In the genomic region with DNA sequence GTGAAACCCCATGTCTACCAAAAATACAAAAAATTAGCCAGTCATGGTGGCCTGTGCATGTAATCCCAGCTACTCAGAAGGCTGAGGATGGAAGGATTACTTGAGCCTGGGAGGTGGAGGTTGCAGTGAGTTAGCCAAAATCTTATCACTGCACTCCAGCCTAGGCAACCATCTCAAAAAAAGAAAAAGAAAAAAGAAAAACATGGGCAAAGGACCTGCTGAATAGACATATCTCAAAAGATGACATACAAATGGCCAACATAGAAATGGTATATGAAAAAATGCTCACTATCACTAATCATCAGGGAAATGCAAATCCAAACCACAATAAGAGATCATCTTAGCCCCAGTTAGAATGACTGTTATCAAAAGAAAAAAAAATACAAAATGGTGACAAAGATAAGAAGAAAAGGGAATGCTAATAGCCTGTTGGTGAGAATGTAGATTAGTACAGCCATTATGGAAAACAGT, we compare ENCODE assay signal across 16 cellular contexts. TPM values are rescaled to one million over a fixed set of nuclear protein-coding genes. Genes with fewer than 3 reads are reported as not detected.
DNase-seq lines count a peak whose midpoint lies in the region; ATAC-seq, FAIRE-seq and TF ChIP-seq lines count a peak whose summit lies in the region.
"Had no signal": no experiment of that assay in that cellular context is flagged by ENCODE, and none has a peak within 500 bp of the region (broad histone marks: within the 10 kb centered on the region; RNA-seq: fewer than 3 reads in every experiment).

No MANE protein-coding gene starts in this region.

- SMC1A ChIA-PET in GM12878 (lab: Charles Lee; ENCODE audit: uncharacterized antibody, unreplicated experiment): no interaction called here

- no peak for TF ChIP-seq RAD21 in GM12878 (IDR thresholded peaks at IDR 0.05; ENCODE audit: insufficient read depth, low read depth, low read length)

- peaks cover 36% of the 10 kb centered on the region for H3K36me3 Mint-ChIP-seq in activated CD4-positive, alpha-beta T cell treated with anti-CD3 and anti-CD28 coated beads, Interleukin-2, amount 10 ng/mL, durations not matched to agents 24 days and 14 days (ENCODE audit: low read depth)

- POLR2A ChIA-PET in GM12878 (lab: Charles Lee): interaction anchor here (3.5 kb wide), 1 partner anchor 26 kb away, joined by 20 read pairs; the partner anchor contains the start of genes ELMOD3 and RETSAT

- H3K27me3 Mint-ChIP-seq in activated CD4-positive, alpha-beta T cell treated with anti-CD3 and anti-CD28 coated beads, Interleukin-2, amount 10 ng/mL, durations not matched to agents 24 days and 14 days: no peaks in the 10 kb centered on the region

- no peaks in the 10 kb centered on the region for H3K9me2 ChIP-seq in OCI-LY1 (ENCODE audit: low read depth, low read length)

- H3K27ac ChIP-seq in OCI-LY1 (ENCODE audit: low read depth, low read length, poor library complexity, severe bottlenecking) (no peak overlapping the region), GM12878 (ENCODE audit: control insufficient read depth, insufficient read depth) (no peak overlapping the region), parathyroid adenoma (no peak overlapping the region)

- in situ Hi-C loops in GM12878 (cut with MboI): no loop called here

- H3K4me1 ChIP-seq in OCI-LY1 (ENCODE audit: insufficient read depth, low read length, severe bottlenecking): peaks cover 27% of the 10 kb centered on the region
- H3K4me1 ChIP-seq in GM12878 (ENCODE audit: control insufficient read depth, insufficient read depth, low read length): peaks cover 20% of the 10 kb centered on the region
- H3K4me1 ChIP-seq in parathyroid adenoma: peaks cover 26% of the 10 kb centered on the region

- H4K20me1 ChIP-seq in OCI-LY1 (ENCODE audit: insufficient read depth, low read length) (no peaks in the 10 kb centered on the region), GM12878 (ENCODE audit: control insufficient read depth, insufficient read depth) (peaks cover 4% of the 10 kb centered on the region; the same call in 1 of the 2 replicates)

- H3K4me3 ChIP-seq in OCI-LY1 (ENCODE audit: low read depth, low read length, poor library complexity, severe bottlenecking): no peak overlapping the region
- H3K4me3 ChIP-seq in GM12878: no peak overlapping the region
- peak overlapping the region; percentile 96 for H3K4me3 ChIP-seq in parathyroid adenoma (ENCODE audit: low read depth, low read length)

- H3K27ac Mint-ChIP-seq in activated CD4-positive, alpha-beta T cell treated with anti-CD3 and anti-CD28 coated beads, Interleukin-2, amount 10 ng/mL, durations not matched to agents 24 days and 14 days: no peak overlapping the region

- FAIRE-seq in GM12878 (lab: Jason Lieb, UNC): no peak
- FAIRE-seq: small intestine had no signal

- no peak for TF ChIP-seq EP300 in GM12878 (IDR thresholded peaks at IDR 0.05; ENCODE audit: borderline replicate concordance in 1 of 2, control insufficient read depth in 1 of 2, low read depth in 2 of 2, low read length in 2 of 2)

- intact Hi-C loops in activated CD4-positive, alpha-beta T cell treated with anti-CD3 and anti-CD28 coated beads, Interleukin-2, amount 10 ng/mL, durations not matched to agents 24 days and 14 days (cut with micrococcal nuclease): loop anchor here (5.0 kb wide), 2 partner anchors 382 to 778 kb away; partner anchors contain the start of genes POLR1A and PTCD3
- intact Hi-C loops in GM12878 (cut with micrococcal nuclease; ENCODE audit: unreplicated experiment): loop anchor here (5.0 kb wide), 1 partner anchor 223 kb away; no protein-coding TSS in a partner anchor

- peak overlapping the region; percentile 97; the same call in 1 of the 2 replicates for H3K4me2 ChIP-seq in OCI-LY1 (ENCODE audit: low read length)
- H3K4me2 ChIP-seq in GM12878 (ENCODE audit: control insufficient read depth, insufficient read depth): peak overlapping the region; percentile 95; the same call in 1 of the 2 replicates
- no peak overlapping the region for H3K4me2 ChIP-seq in parathyroid adenoma (ENCODE audit: low read length)

- H3K79me2 ChIP-seq in OCI-LY1 (ENCODE audit: insufficient read depth, low read length) (peaks cover 28% of the 10 kb centered on the region), GM12878 (ENCODE audit: control insufficient read depth, insufficient read depth, low read length) (peaks cover 41% of the 10 kb centered on the region), parathyroid adenoma (peaks cover 21% of the 10 kb centered on the region)

- H3K9me3 ChIP-seq in OCI-LY1 (ENCODE audit: low read length) (no peaks in the 10 kb centered on the region), GM12878 (replicated peaks; ENCODE audit: control insufficient read depth, insufficient read depth, low read length) (no peaks in the 10 kb centered on the region), parathyroid adenoma (ENCODE audit: control insufficient read depth, low read length) (no peaks in the 10 kb centered on the region)
- H3K9me3 ChIP-seq: ascending aorta, SJCRH30 had no signal

- no peak for ATAC-seq in GM12878
- ATAC-seq in GM19328 (IDR thresholded peaks at IDR 0.05; ENCODE audit: unreplicated experiment): no peak

- CTCF ChIA-PET in GM12878 (lab: Yijun Ruan, JAX): no interaction called here

- no peaks in the 10 kb centered on the region for H3K27me3 ChIP-seq in OCI-LY1 (ENCODE audit: insufficient read depth, low read length)
- no peaks in the 10 kb centered on the region for H3K27me3 ChIP-seq in GM12878 (replicated peaks in 1 of 2; ENCODE audit: control insufficient read depth in 2 of 2, insufficient read depth in 2 of 2, low read length in 1 of 2)
- H3K27me3 ChIP-seq in parathyroid adenoma (ENCODE audit: control insufficient read depth, insufficient read depth, low read length): no peaks in the 10 kb centered on the region
- H3K27me3 ChIP-seq: ascending aorta, SJCRH30 had no signal

- peaks cover 24% of the 10 kb centered on the region for H3K4me1 Mint-ChIP-seq in activated CD4-positive, alpha-beta T cell treated with anti-CD3 and anti-CD28 coated beads, Interleukin-2, amount 10 ng/mL, durations not matched to agents 24 days and 14 days

- peaks cover 28% of the 10 kb centered on the region for H3K36me3 ChIP-seq in OCI-LY1 (ENCODE audit: insufficient read depth, low read length)
- peaks cover 3 to 8% of the 10 kb centered on the region in 2 experiments for H3K36me3 ChIP-seq in GM12878 (ENCODE audit: control insufficient read depth in 2 of 2, insufficient read depth in 2 of 2, low read length in 1 of 2)
- H3K36me3 ChIP-seq in parathyroid adenoma (ENCODE audit: control insufficient read depth, insufficient read depth, low read length): no peaks in the 10 kb centered on the region

- no peaks in the 10 kb centered on the region for H3K9me3 Mint-ChIP-seq in activated CD4-positive, alpha-beta T cell treated with anti-CD3 and anti-CD28 coated beads, Interleukin-2, amount 10 ng/mL, durations not matched to agents 24 days and 14 days

- RAD21 ChIA-PET in GM12878 (lab: Charles Lee; ENCODE audit: unreplicated experiment): no interaction called here

- H3K9ac ChIP-seq in OCI-LY1 (ENCODE audit: low read length): no peak overlapping the region
- H3K9ac ChIP-seq in GM12878 (ENCODE audit: control insufficient read depth, insufficient read depth, low read length): no peak overlapping the region
- H3K9ac ChIP-seq in parathyroid adenoma: no peak overlapping the region

- BruUV-seq in GM12878 (replicated peaks; lab: Mats Ljungman, UMichigan): no TSS peak

- no peak for TF ChIP-seq POLR2A in GM12878 (IDR thresholded peaks at IDR 0.05; ENCODE audit: low read depth, low read length)

- H2AFZ ChIP-seq in OCI-LY1 (ENCODE audit: low read length) (no peak overlapping the region), GM12878 (ENCODE audit: control insufficient read depth, low read depth, low read length) (no peak overlapping the region), parathyroid adenoma (no peak overlapping the region)

- H3K4me3 Mint-ChIP-seq in activated CD4-positive, alpha-beta T cell treated with anti-CD3 and anti-CD28 coated beads, Interleukin-2, amount 10 ng/mL, durations not matched to agents 24 days and 14 days: peak overlapping the region; percentile 2

- TF ChIP-seq CTCF in OCI-LY1 (IDR thresholded peaks at IDR 0.05; ENCODE audit: low read length) (no peak), GM12878 (IDR thresholded peaks at IDR 0.05 in 2 of 3, conservative IDR thresholded peaks at IDR 0.05 in 1 of 3; ENCODE audit: control insufficient read depth in 2 of 3, extremely low read depth in 1 of 3, insufficient read depth in 1 of 3, low read depth in 3 of 3, low read length in 3 of 3) (no peak), parathyroid adenoma (IDR thresholded peaks at IDR 0.05) (no peak)

- no peaks in the 10 kb centered on the region for H3F3A ChIP-seq in OCI-LY1 (ENCODE audit: insufficient read depth, low read length)

- no peak for DNase-seq in activated CD4-positive, alpha-beta T cell treated with anti-CD3 and anti-CD28 coated beads, Interleukin-2, amount 10 ng/mL, durations not matched to agents 24 days and 14 days
- DNase-seq in activated CD4-positive, alpha-beta T cell treated with anti-CD3 and anti-CD28 coated beads, Interleukin-2, amount 50 U/mL, for 48 hours: no peak
- DNase-seq in GM12878 (ENCODE audit: low read depth, low spot score) (no peak), C1 segment of cervical spinal cord (lab: John Stamatoyannopoulos, UW) (no peak), ureter (ENCODE audit: low spot score) (no peak)
- DNase-seq: activated CD8-positive, alpha-beta memory T cell treated with anti-CD3 and anti-CD28 coated beads for 24 hours; foreskin fibroblast; H7; islet precursor cell; SJCRH30; small intestine; trophoblast cell had no signal

RNA-seq across cellular contexts. Expression of gene TGOLN2, which starts 1.4 kb away (rescaled TPM):
- 89.6 and 94.1 TPM in 2 replicates for total RNA-seq in activated CD4-positive, alpha-beta T cell treated with anti-CD3 and anti-CD28 coated beads, Interleukin-2, amount 10 ng/mL, durations not matched to agents 24 days and 14 days
- total RNA-seq in GM12878 (2013; cell fraction: nucleolus; rRNA removed): 189 and 215 TPM in 2 replicates
- total RNA-seq in GM12878 (2014; rRNA removed) (35.2 and 37.2 TPM in 2 replicates), GM12878 (2014; rRNA removed; fragmentation: Illumina TruSeq; extraction: Trizol) (35.3 and 36.9 TPM in 2 replicates), GM12878 (2021) (62.6 and 64.7 TPM in 2 replicates), ureter (135 TPM)
- 41.6 TPM for polyA plus RNA-seq in GM12878 (2011; ENCODE audit: low read depth)
- polyA plus RNA-seq in GM12878 (2011; rRNA removed) (82.3 and 92.3 TPM in 2 replicates), GM12878 (2014; fragmentation: Illumina TruSeq; extraction: Trizol) (75.7 and 79.2 TPM in 2 replicates), GM12878 (2014; fragmentation: Nextera tagmentation; extraction: Ambion mirVana) (10 to 100 TPM; 13.8 to 21.6 TPM), GM12878 (2014; rRNA removed) (61.9 and 64.4 TPM in 2 replicates), GM12878 (2016; fragmentation: Nextera tagmentation; extraction: Ambion mirVana) (10 to 100 TPM; 48.1 to 50.7 TPM)
- polyA plus RNA-seq in GM12878 (2011; cell fraction: cytosol; rRNA removed): 62.0 and 71.5 TPM in 2 replicates
- 56.7 and 70.6 TPM in 2 replicates for polyA plus RNA-seq in GM12878 (2011; cell fraction: nucleus; rRNA removed)
- 51.4 and 53.8 TPM in 2 replicates for polyA plus RNA-seq in GM12878 (2012)
- polyA minus RNA-seq in GM12878 (2011; rRNA and poly(A)+ RNA removed): 59.0 and 63.1 TPM in 2 replicates
- polyA minus RNA-seq in GM12878 (2011; cell fraction: cytosol; rRNA and poly(A)+ RNA removed): 19.8 and 21.1 TPM in 2 replicates
- 32.6 and 51.3 TPM in 2 replicates for polyA minus RNA-seq in GM12878 (2011; cell fraction: nucleus; rRNA and poly(A)+ RNA removed)

RNA-seq across cellular contexts. Expression of gene RETSAT, which starts 25.1 kb away (rescaled TPM):
- 21.0 and 25.0 TPM in 2 replicates for total RNA-seq in activated CD4-positive, alpha-beta T cell treated with anti-CD3 and anti-CD28 coated beads, Interleukin-2, amount 10 ng/mL, durations not matched to agents 24 days and 14 days
- total RNA-seq in GM12878 (2013; cell fraction: nucleolus; rRNA removed): 40.3 and 42.7 TPM in 2 replicates
- total RNA-seq in GM12878 (2014; rRNA removed) (26.5 and 27.6 TPM in 2 replicates), GM12878 (2014; rRNA removed; fragmentation: Illumina TruSeq; extraction: Trizol) (22.5 and 22.8 TPM in 2 replicates), GM12878 (2021) (23.6 and 26.2 TPM in 2 replicates), ureter (39.6 TPM)
- polyA plus RNA-seq in GM12878 (2011; ENCODE audit: low read depth): 11.1 TPM
- polyA plus RNA-seq in GM12878 (2011; rRNA removed) (19.2 and 25.1 TPM in 2 replicates), GM12878 (2014; fragmentation: Illumina TruSeq; extraction: Trizol) (20.4 and 28.8 TPM in 2 replicates), GM12878 (2014; fragmentation: Nextera tagmentation; extraction: Ambion mirVana) (1 to 10 TPM; 3.3 to 4.4 TPM), GM12878 (2014; rRNA removed) (21.3 and 21.6 TPM in 2 replicates), GM12878 (2016; fragmentation: Nextera tagmentation; extraction: Ambion mirVana) (10 to 100 TPM; 12.8 to 15.2 TPM)
- 27.2 and 28.2 TPM in 2 replicates for polyA plus RNA-seq in GM12878 (2011; cell fraction: cytosol; rRNA removed)
- 44.6 and 50.4 TPM in 2 replicates for polyA plus RNA-seq in GM12878 (2011; cell fraction: nucleus; rRNA removed)
- polyA plus RNA-seq in GM12878 (2012): 14.9 and 16.3 TPM in 2 replicates
- 27.0 and 35.1 TPM in 2 replicates for polyA minus RNA-seq in GM12878 (2011; rRNA and poly(A)+ RNA removed)
- 15.8 and 18.2 TPM in 2 replicates for polyA minus RNA-seq in GM12878 (2011; cell fraction: cytosol; rRNA and poly(A)+ RNA removed)
- polyA minus RNA-seq in GM12878 (2011; cell fraction: nucleus; rRNA and poly(A)+ RNA removed): 15.7 and 18.8 TPM in 2 replicates

RNA-seq across cellular contexts. Expression of gene ELMOD3, which starts 25.4 kb away (rescaled TPM):
- total RNA-seq in activated CD4-positive, alpha-beta T cell treated with anti-CD3 and anti-CD28 coated beads, Interleukin-2, amount 10 ng/mL, durations not matched to agents 24 days and 14 days: 16.7 and 18.2 TPM in 2 replicates
- total RNA-seq in GM12878 (2013; cell fraction: nucleolus; rRNA removed): 35.5 and 42.9 TPM in 2 replicates
- total RNA-seq in GM12878 (2014; rRNA removed): 11.0 and 14.6 TPM in 2 replicates
- total RNA-seq in GM12878 (2014; rRNA removed; fragmentation: Illumina TruSeq; extraction: Trizol): 10.0 and 10.4 TPM in 2 replicates
- 10.1 and 11.2 TPM in 2 replicates for total RNA-seq in GM12878 (2021)
- polyA plus RNA-seq in GM12878 (2011; ENCODE audit: low read depth): 5.8 TPM
- 19.0 and 19.1 TPM in 2 replicates for polyA plus RNA-seq in GM12878 (2011; rRNA removed)
- polyA plus RNA-seq in GM12878 (2011; cell fraction: cytosol; rRNA removed): 18.8 and 22.2 TPM in 2 replicates
- 48.1 and 49.9 TPM in 2 replicates for polyA plus RNA-seq in GM12878 (2011; cell fraction: nucleus; rRNA removed)
- 7.7 and 9.1 TPM in 2 replicates for polyA plus RNA-seq in GM12878 (2012)
- 13.5 and 14.0 TPM in 2 replicates for polyA plus RNA-seq in GM12878 (2014; fragmentation: Illumina TruSeq; extraction: Trizol)
- 1 to 10 TPM; 1.2 to 2.7 TPM for polyA plus RNA-seq in GM12878 (2014; fragmentation: Nextera tagmentation; extraction: Ambion mirVana)
- 12.9 and 18.8 TPM in 2 replicates for polyA plus RNA-seq in GM12878 (2014; rRNA removed)
- 10 to 100 TPM; 13.9 to 14.4 TPM for polyA plus RNA-seq in GM12878 (2016; fragmentation: Nextera tagmentation; extraction: Ambion mirVana)
- 14.6 and 23.0 TPM in 2 replicates for polyA minus RNA-seq in GM12878 (2011; rRNA and poly(A)+ RNA removed)
- 3.0 and 3.7 TPM in 2 replicates for polyA minus RNA-seq in GM12878 (2011; cell fraction: cytosol; rRNA and poly(A)+ RNA removed)
- polyA minus RNA-seq in GM12878 (2011; cell fraction: nucleus; rRNA and poly(A)+ RNA removed): 13.4 and 18.3 TPM in 2 replicates
- 23.3 TPM for total RNA-seq in ureter
